ENCODE assay signal across 12 cellular contexts in the genomic region with DNA sequence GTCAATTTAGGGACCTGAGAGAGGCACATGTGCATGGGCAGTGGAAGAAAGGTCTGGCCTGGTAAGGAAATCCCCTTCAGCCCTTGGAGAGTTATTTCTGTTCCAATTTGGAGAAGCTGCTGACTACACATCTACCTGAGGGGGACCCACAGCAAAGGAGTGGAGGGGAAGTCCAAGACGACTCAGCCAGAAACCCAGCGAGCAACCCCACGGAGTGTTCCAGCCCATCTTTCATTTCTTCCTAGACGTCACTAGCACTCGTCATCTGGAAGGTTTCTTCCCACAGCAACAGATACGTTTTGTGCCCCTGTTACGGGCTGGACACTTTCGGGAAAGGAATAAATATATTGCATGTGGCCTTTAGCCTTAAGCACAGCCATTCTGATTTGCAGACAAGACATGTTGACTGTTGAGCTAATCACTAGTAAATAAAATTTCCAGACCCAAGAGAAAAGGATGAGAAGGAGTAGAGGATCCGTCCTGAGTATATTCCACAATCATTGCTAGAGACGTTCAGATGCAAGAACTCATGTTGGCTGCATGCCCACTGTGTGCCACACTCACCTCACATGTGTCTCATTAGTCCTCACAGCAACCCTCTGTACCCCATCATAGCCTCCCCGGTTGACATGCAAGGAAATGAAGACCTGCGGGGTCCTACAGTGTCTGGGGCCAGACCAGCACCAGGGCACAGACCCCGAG. TPM values are rescaled to one million over a fixed set of nuclear protein-coding genes. Genes with fewer than 3 reads are reported as not detected.
A peak's percentile ranks its signal among the peaks of the same experiment; 100 is the strongest.
DNase-seq lines count a peak whose midpoint lies in the region; ATAC-seq and TF ChIP-seq lines count a peak whose summit lies in the region.
"Had no signal": no experiment of that assay in that cellular context is flagged by ENCODE, and none has a peak within 500 bp of the region (broad histone marks: within the 10 kb centered on the region; RNA-seq: fewer than 3 reads in every experiment).

No MANE protein-coding gene starts in this region.

- H3K27ac ChIP-seq in PC-3 (ENCODE audit: low read length) (peak overlapping the region; percentile 52), esophagus squamous epithelium (no peak overlapping the region)

- no peaks in the 10 kb centered on the region for H3K9me2 ChIP-seq in PC-3 (replicated peaks; ENCODE audit: low read length)

- TF ChIP-seq POLR2A in esophagus squamous epithelium (IDR thresholded peaks at IDR 0.05): no peak

- H3K4me2 ChIP-seq in PC-3 (ENCODE audit: low read length): 0 out of 2 replicates have a peak overlapping the region, but pooled peaks have one; percentile 26

- H3K27ac Mint-ChIP-seq in activated T-cell treated with anti-CD3 and anti-CD28 coated beads, Interleukin-2, amount 50 U/mL, for 24 hours: no peak overlapping the region
- H3K27ac Mint-ChIP-seq in stimulated activated naive B cell treated with anti-CD40 and anti-IgM and Interleukin-4, amounts not matched to agents 10 μg/mL and 1 μg/mL and 100 μg/mL, for 72 hours: no peak overlapping the region

- H3K27me3 ChIP-seq in PC-3 (ENCODE audit: low read length): no peaks in the 10 kb centered on the region
- no peaks in the 10 kb centered on the region for H3K27me3 ChIP-seq in esophagus squamous epithelium

- BruUV-seq in PC-3 (replicated peaks; lab: Mats Ljungman, UMichigan): no TSS peak

- H3K9me3 ChIP-seq in PC-3 (ENCODE audit: low read length) (no peaks in the 10 kb centered on the region), esophagus squamous epithelium (no peaks in the 10 kb centered on the region)

- H3K4me3 ChIP-seq in PC-3 (ENCODE audit: low read length) (no peak overlapping the region), esophagus squamous epithelium (no peak overlapping the region)

- no peaks in the 10 kb centered on the region for H3K79me2 ChIP-seq in PC-3 (ENCODE audit: low read length)

- CTCF ChIA-PET in PC-3 (lab: Charles Lee): no interaction called here

- no peaks in the 10 kb centered on the region for H3K36me3 ChIP-seq in PC-3 (ENCODE audit: low read depth, low read length)
- no peaks in the 10 kb centered on the region for H3K36me3 ChIP-seq in esophagus squamous epithelium

- DNase-seq in activated T-cell treated with anti-CD3 and anti-CD28 coated beads, Interleukin-2, amount 50 U/mL, for 48 hours: peak; percentile 40 to 46
- no peak for DNase-seq in activated T-cell treated with anti-CD3 and anti-CD28 coated beads, Interleukin-2, amount 50 U/mL, for 24 hours
- DNase-seq in PC-3: no peak
- peak; percentile 16 for DNase-seq in stimulated activated naive B cell treated with anti-CD40 and anti-IgM and Interleukin-4, amounts not matched to agents 10 μg/mL and 1 μg/mL and 100 μg/mL, for 72 hours
- no peak for DNase-seq in retina
- DNase-seq in NAMALWA (ENCODE audit: low spot score): no peak
- no peak for DNase-seq in esophagus squamous epithelium (lab: John Stamatoyannopoulos, UW)
- DNase-seq: activated CD4-positive, alpha-beta T cell treated with anti-CD3 and anti-CD28 coated beads, Interleukin-2, amount 50 U/mL, for 1 hour; GDM1; NCI-H1694; SHP77 treated with DMSO at 0.1 percent for 48 hours had no signal

- no peak for TF ChIP-seq CTCF in PC-3 (conservative IDR thresholded peaks at IDR 0.05; ENCODE audit: low read depth, low read length)
- no peak for TF ChIP-seq CTCF in esophagus squamous epithelium (IDR thresholded peaks at IDR 0.05)

- ATAC-seq in HG02610 (IDR thresholded peaks at IDR 0.05; ENCODE audit: unreplicated experiment) (peak; percentile 90), PC-3 (no peak)
- peak; percentile 70 to 90 for ATAC-seq in stimulated activated naive B cell treated with anti-CD40 and anti-IgM and Interleukin-4, amounts not matched to agents 10 μg/mL and 1 μg/mL and 100 μg/mL, for 72 hours (replicated peaks)

- H4K20me1 ChIP-seq in PC-3 (ENCODE audit: low read length): no peaks in the 10 kb centered on the region

- intact Hi-C loops in PC-3 (cut with micrococcal nuclease) (no loop called here), esophagus squamous epithelium (cut with DNase I) (no loop called here)

- no peak overlapping the region for H2AFZ ChIP-seq in PC-3 (ENCODE audit: low read length)

- H3K4me1 ChIP-seq in PC-3 (ENCODE audit: insufficient read depth, low read length): peaks cover 38% of the 10 kb centered on the region
- peaks cover 5 to 40% (median 19%) of the 10 kb centered on the region in 3 donors for H3K4me1 ChIP-seq in esophagus squamous epithelium

- WGBS in esophagus squamous epithelium, 2 donors: 77 to 87% methylated on average over 13 of the region's 13 CpGs

- H3K4me3 Mint-ChIP-seq in activated T-cell treated with anti-CD3 and anti-CD28 coated beads, Interleukin-2, amount 50 U/mL, for 24 hours: no peak overlapping the region
- no peak overlapping the region for H3K4me3 Mint-ChIP-seq in stimulated activated naive B cell treated with anti-CD40 and anti-IgM and Interleukin-4, amounts not matched to agents 10 μg/mL and 1 μg/mL and 100 μg/mL, for 72 hours

- no peaks in the 10 kb centered on the region for H3K36me3 Mint-ChIP-seq in activated T-cell treated with anti-CD3 and anti-CD28 coated beads, Interleukin-2, amount 50 U/mL, for 24 hours (ENCODE audit: low read depth)
- no peaks in the 10 kb centered on the region for H3K36me3 Mint-ChIP-seq in stimulated activated naive B cell treated with anti-CD40 and anti-IgM and Interleukin-4, amounts not matched to agents 10 μg/mL and 1 μg/mL and 100 μg/mL, for 72 hours

- H3K9ac ChIP-seq in PC-3 (ENCODE audit: low read length): no peak overlapping the region

- H3F3A ChIP-seq in PC-3 (ENCODE audit: low read length, unreplicated experiment): no peaks in the 10 kb centered on the region

- H3K4me1 Mint-ChIP-seq in activated T-cell treated with anti-CD3 and anti-CD28 coated beads, Interleukin-2, amount 50 U/mL, for 24 hours (ENCODE audit: low read depth): peaks cover 24% of the 10 kb centered on the region
- H3K4me1 Mint-ChIP-seq in stimulated activated naive B cell treated with anti-CD40 and anti-IgM and Interleukin-4, amounts not matched to agents 10 μg/mL and 1 μg/mL and 100 μg/mL, for 72 hours: peaks cover 0 to 6% of the 10 kb centered on the region in 2 donors

- no peaks in the 10 kb centered on the region for H3K9me3 Mint-ChIP-seq in activated T-cell treated with anti-CD3 and anti-CD28 coated beads, Interleukin-2, amount 50 U/mL, for 24 hours
- H3K9me3 Mint-ChIP-seq in stimulated activated naive B cell treated with anti-CD40 and anti-IgM and Interleukin-4, amounts not matched to agents 10 μg/mL and 1 μg/mL and 100 μg/mL, for 72 hours: no peaks in the 10 kb centered on the region

- POLR2A ChIA-PET in PC-3 (lab: Charles Lee; ENCODE audit: unreplicated experiment): no interaction called here

- peaks cover 28% of the 10 kb centered on the region for H3K27me3 Mint-ChIP-seq in activated T-cell treated with anti-CD3 and anti-CD28 coated beads, Interleukin-2, amount 50 U/mL, for 24 hours
- H3K27me3 Mint-ChIP-seq in stimulated activated naive B cell treated with anti-CD40 and anti-IgM and Interleukin-4, amounts not matched to agents 10 μg/mL and 1 μg/mL and 100 μg/mL, for 72 hours: peaks cover 10 to 12% of the 10 kb centered on the region in 2 donors

RNA-seq across cellular contexts. Expression of gene FAM174B, which starts 7.8 kb away (rescaled TPM):
- total RNA-seq in PC-3 (2014; rRNA removed): 9.6 and 14.2 TPM in 2 replicates
- 10 to 100 TPM in 1 of 4 donors, 1 to 10 TPM in 3; 1.4 to 11.7 (median 4.2) TPM for total RNA-seq in esophagus squamous epithelium

Comparison
In these comparisons a context has a peak if more than half of its experiments do, and no peak if none do; other contexts are left out.
1. DNase-seq: peak in activated T-cell treated with anti-CD3 and anti-CD28 coated beads, Interleukin-2, amount 50 U/mL, for 48 hours (2 of 2) and stimulated activated naive B cell treated with anti-CD40 and anti-IgM and Interleukin-4, amounts not matched to agents 10 μg/mL and 1 μg/mL and 100 μg/mL, for 72 hours (single experiment); none in activated T-cell treated with anti-CD3 and anti-CD28 coated beads, Interleukin-2, amount 50 U/mL, for 24 hours (single experiment), PC-3 (single experiment), retina (single experiment), NAMALWA (single experiment) and esophagus squamous epithelium (single experiment).